In the genomic region with DNA sequence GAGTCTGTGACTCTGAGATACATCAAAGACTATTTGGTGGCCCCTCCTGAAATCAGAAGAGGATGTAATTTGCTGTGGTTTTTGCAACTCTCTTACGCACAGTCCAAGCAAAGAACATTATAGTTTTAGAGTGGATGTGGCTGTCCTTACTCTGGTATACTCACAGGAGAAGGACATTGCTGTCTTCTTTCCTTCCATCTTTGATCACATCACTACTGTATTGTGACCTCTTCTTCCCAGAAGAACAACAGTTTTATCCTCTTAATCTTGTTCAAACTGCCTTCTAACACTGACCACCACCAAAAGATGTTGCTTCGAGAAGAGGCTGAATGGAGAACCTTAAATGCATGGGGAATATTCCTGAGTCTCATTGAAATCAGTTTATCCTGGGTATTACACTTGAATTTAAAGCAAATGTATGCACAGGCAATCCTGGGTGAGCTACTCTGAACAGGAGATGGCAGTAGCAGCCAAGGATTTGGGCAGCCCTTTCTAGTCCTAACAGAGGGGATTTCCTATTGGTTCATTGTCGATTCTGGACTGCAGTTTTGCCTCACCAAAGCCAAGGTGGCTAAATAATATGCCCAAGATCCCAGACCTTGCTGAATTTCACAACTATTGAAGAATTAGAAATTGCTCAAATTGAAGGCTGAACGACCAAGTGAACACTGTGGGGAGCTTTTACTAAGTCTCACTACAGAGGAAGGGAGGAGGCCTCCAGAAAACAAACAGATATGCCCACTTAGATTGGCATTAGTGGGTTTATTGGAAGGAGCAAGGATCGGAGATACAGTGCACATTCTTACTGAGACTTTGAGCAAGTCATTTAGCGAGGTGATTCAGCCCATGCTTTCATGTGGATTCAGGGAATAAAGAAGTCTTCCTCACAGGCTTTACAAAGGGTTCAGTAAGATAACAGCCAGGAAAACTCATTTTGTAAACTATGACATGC, we compare ENCODE assay signal across 9 cellular contexts.
A peak's percentile ranks its signal among the peaks of the same experiment; 100 is the strongest.
DNase-seq lines count a peak whose midpoint lies in the region; ATAC-seq and TF ChIP-seq lines count a peak whose summit lies in the region.
"Had no signal": no experiment of that assay in that cellular context is flagged by ENCODE, and none has a peak within 500 bp of the region (broad histone marks: within the 10 kb centered on the region; RNA-seq: fewer than 3 reads in every experiment).

No MANE protein-coding gene starts in this region.

- TF ChIP-seq POLR2A in thyroid gland (IDR thresholded peaks at IDR 0.05): no peak

- no peaks in the 10 kb centered on the region for H3K27me3 ChIP-seq in thyroid gland
- H3K27me3 ChIP-seq: neutrophil had no signal

- peak; percentile 75 for ATAC-seq in GM18498 (IDR thresholded peaks at IDR 0.05; ENCODE audit: unreplicated experiment)
- ATAC-seq in HG02798 (IDR thresholded peaks at IDR 0.05; ENCODE audit: poor library complexity, unreplicated experiment): peak; percentile 82

- in situ Hi-C loops in ACHN (cut with HindIII; ENCODE audit: low pct_ligation_motif_present, low pct_unique_long_range_greater_than_20kb, low sequenced_read_pairs): loop anchor here (25.0 kb wide), 2 partner anchors 129 to 779 kb away; no protein-coding TSS in a partner anchor

- 58 to 65% methylated on average over 6 of the region's 6 CpGs for WGBS in thyroid gland, 2 donors

- H3K27ac ChIP-seq in thyroid gland: no peak overlapping the region
- H3K27ac ChIP-seq: neutrophil had no signal

- TF ChIP-seq CTCF in thyroid gland (IDR thresholded peaks at IDR 0.05): peak in 5 of 6 experiments; percentile 33 to 90 (median 70)

- intact Hi-C loops in thyroid gland (cut with DNase I): loop anchor here (10.0 kb wide), 1 partner anchor 867 kb away; no protein-coding TSS in a partner anchor

- H3K9me3 ChIP-seq in thyroid gland: no peaks in the 10 kb centered on the region
- H3K9me3 ChIP-seq: neutrophil had no signal

- H3K4me3 ChIP-seq in thyroid gland (replicated peaks in 1 of 3): no peak overlapping the region

- H3K36me3 ChIP-seq in thyroid gland: no peaks in the 10 kb centered on the region
- H3K36me3 ChIP-seq: neutrophil had no signal

- peak; percentile 91 for DNase-seq in ACHN
- peak; percentile 17 for DNase-seq in NCI-H146 (lab: John Stamatoyannopoulos, UW)
- DNase-seq in astrocyte of the hippocampus (ENCODE audit: low read depth, low spot score): peak; percentile 92
- DNase-seq in islet precursor cell: peak; percentile 91
- peak; percentile 53 to 69 for DNase-seq in thyroid gland
- no peak for DNase-seq in GM19238 (ENCODE audit: insufficient read length, low spot score)

- no peaks in the 10 kb centered on the region for H3K4me1 ChIP-seq in thyroid gland
